Comparison of ENCODE assay signal across 28 cellular contexts in the genomic region with DNA sequence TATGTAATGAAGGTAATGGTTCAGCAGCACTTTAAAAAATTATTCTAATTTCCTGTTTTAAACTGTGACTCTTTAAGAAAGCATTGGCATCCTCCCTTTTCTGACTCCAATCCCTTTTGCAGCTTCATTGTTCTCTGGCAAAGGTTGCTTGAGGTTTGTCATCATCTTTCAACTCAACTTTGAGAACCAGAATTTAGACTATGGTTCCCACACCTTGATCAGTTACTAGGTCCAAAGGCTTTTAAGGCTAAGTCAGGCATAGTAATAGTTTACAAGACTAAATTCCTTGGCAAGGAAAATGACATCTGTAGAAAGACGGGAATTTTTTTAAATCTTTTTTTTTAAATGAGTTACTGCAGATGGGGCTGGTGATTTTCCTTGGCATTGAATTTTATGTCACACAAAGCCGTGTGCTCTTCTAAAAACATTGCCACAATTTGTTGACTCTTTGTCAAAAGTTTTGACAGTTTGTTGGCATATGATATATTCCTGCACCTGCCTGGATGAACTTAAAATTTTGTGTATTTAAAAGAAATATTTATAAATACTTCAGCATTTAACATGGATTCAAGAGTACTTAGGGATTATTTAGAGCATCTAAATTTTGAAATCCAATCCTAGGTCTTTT.
"Had no signal": no experiment of that assay in that cellular context is flagged by ENCODE, and none has a peak within 500 bp of the region (broad histone marks: within the 10 kb centered on the region; RNA-seq: fewer than 3 reads in every experiment).

No MANE protein-coding gene starts in this region.

- H3K36me3 ChIP-seq: heart right ventricle, right lobe of liver, upper lobe of left lung had no signal

- FAIRE-seq: colon had no signal

- DNase-seq: activated CD4-positive, alpha-beta T cell treated with anti-CD3 and anti-CD28 coated beads for 1 hour; activated CD4-positive, alpha-beta T cell treated with anti-CD3 and anti-CD28 coated beads, Interleukin-2, amount 10 ng/mL, durations not matched to agents 7 days and 5 days; activated CD8-positive, alpha-beta T cell treated with anti-CD3 and anti-CD28 coated beads for 36 hours; activated naive CD4-positive, alpha-beta T cell; activated T-cell treated with anti-CD3 and anti-CD28 coated beads, Interleukin-2, amount 50 U/mL, for 72 hours; anterior cingulate cortex; body of pancreas; dermis blood vessel endothelial cell; effector CD4-positive, alpha-beta T cell; foreskin fibroblast; heart right ventricle; posterior cingulate gyrus; right lobe of liver; stimulated activated CD4-positive, alpha-beta T cell treated with anti-CD3 and anti-CD28 coated beads, Interleukin-1b, Interleukin-23, amount 100 ng/mL, for 48 hours; stimulated activated CD4-positive, alpha-beta T cell treated with anti-CD3 and anti-CD28 coated beads, Interleukin-4, amount 100 ng/mL, for 4 hours; stimulated activated CD8-positive, alpha-beta memory T cell treated with anti-CD3 and anti-CD28 coated beads, Interleukin-4, amount 100 ng/mL, for 48 hours; stimulated activated naive CD8-positive, alpha-beta T cell treated with anti-CD3 and anti-CD28 coated beads, Interleukin-15, amount 100 ng/mL, for 72 hours; substantia nigra; SW 1271; T-helper 17 cell; T1000; upper lobe of left lung had no signal

- H3K27me3 ChIP-seq: body of pancreas, right lobe of liver, upper lobe of left lung had no signal

- H3K9me3 ChIP-seq: body of pancreas, right lobe of liver, upper lobe of left lung had no signal

- ATAC-seq: activated CD8-positive, alpha-beta T cell treated with anti-CD3 and anti-CD28 coated beads for 36 hours; activated naive CD4-positive, alpha-beta T cell treated with anti-CD3 and anti-CD28 coated beads, Interleukin-2, amount 50 U/mL, for 72 hours; activated T-cell treated with anti-CD3 and anti-CD28 coated beads, Interleukin-2, amount 50 U/mL, for 72 hours; body of pancreas; heart right ventricle; natural killer cell treated with Interleukin-12 subunit alpha and Interleukin-12 subunit beta and Interleukin-15 and Interleukin-18, amount 100 ng/mL, for 72 hours; right lobe of liver; stimulated activated memory B cell treated with anti-CD40 and anti-IgM and Interleukin-4, amounts not matched to agents 10 μg/mL and 1 μg/mL and 100 μg/mL, for 72 hours; stimulated activated naive CD8-positive, alpha-beta T cell treated with anti-CD3 and anti-CD28 coated beads, Interleukin-15, amount 100 ng/mL, for 72 hours; T-helper 17 cell had no signal

- H3K4me1 ChIP-seq: heart right ventricle, right lobe of liver, upper lobe of left lung had no signal

- H3K4me3 ChIP-seq: body of pancreas, heart right ventricle, right lobe of liver, skin epidermis, upper lobe of left lung had no signal

- H3K27ac ChIP-seq: body of pancreas, epithelial cell of prostate, heart right ventricle, right lobe of liver, skin epidermis, upper lobe of left lung had no signal
